In the genomic region with DNA sequence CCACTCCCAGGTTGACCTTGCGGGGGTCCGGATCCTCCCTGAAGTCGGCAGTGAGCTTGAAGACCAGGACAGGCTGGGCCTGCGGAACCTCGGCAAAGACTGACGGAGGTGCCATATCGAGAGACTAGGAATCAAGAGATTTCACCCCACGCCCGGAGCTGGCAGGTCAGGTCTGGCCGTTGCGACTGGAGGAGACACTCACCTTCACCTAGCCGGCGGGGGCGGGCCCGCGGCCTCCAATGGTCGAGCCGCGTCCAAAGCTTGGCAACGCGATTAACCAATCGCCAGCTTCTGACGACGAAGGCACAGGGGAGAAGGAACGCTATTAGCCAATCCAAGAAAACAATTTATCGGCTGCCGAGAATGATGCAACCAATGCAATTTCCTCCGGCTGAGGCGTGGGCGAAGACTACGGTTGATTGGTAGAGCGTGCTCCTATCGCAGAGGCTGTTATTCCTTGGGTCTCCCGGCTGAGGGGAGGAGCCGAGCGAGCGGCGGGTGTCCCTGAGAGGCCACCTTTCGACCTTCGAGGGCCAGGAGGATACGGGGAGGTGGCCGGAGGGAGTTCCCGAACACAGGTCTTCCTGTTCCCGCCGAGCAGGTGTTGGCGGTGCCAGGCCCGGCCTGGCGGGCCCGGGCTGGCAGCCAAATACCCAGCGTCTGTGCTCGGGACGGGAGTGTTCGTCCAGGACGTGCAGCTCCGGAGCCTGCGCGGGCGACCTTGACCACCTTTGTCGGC, we compare ENCODE assay signal across 1 cellular context.
TF ChIP-seq lines count a peak whose summit lies in the region.

TSS of gene GOT1 (minus strand) at position 174 of the 739 bp plus-strand sequence. CDS start at position 115, 59 bp downstream.

TF ChIP-seq in GM23338, 12 proteins besides CTCF, POLR2A, EP300 and RAD21:
- TF ChIP-seq ZNF462 (CRISPR knock-in tag; IDR thresholded peaks at IDR 0.05) (no peak), ETS1 (IDR thresholded peaks at IDR 0.05) (0 out of 2 replicates have a peak, but pooled peaks have one; percentile 22), STAT1 (IDR thresholded peaks at IDR 0.05; ENCODE audit: unreplicated experiment) (no peak), ZNF331 (CRISPR knock-in tag; IDR thresholded peaks at IDR 0.05; ENCODE audit: low read depth) (no peak), ZNF114 (CRISPR knock-in tag; IDR thresholded peaks at IDR 0.05) (no peak), EZH2 (IDR thresholded peaks at IDR 0.05; ENCODE audit: low read depth, unreplicated experiment) (no peak), CREB1 (CRISPR knock-in tag; IDR thresholded peaks at IDR 0.05; ENCODE audit: low read depth) (peak; percentile 89), REST (IDR thresholded peaks at IDR 0.05; ENCODE audit: unreplicated experiment) (no peak), NANOG (IDR thresholded peaks at IDR 0.05; ENCODE audit: borderline replicate concordance) (no peak), POLR2AphosphoS5 (IDR thresholded peaks at IDR 0.05; ENCODE audit: low read depth) (peak; percentile 78), EZH2phosphoT487 (IDR thresholded peaks at IDR 0.05; ENCODE audit: unreplicated experiment) (no peak), JUNB (IDR thresholded peaks at IDR 0.05; ENCODE audit: unreplicated experiment) (no peak)
